Comparison of ENCODE assay signal across 8 cellular contexts in genomic region chr11:2768471-2769408, GRCh38.
A peak's percentile ranks its signal among the peaks of the same experiment; 100 is the strongest.
DNase-seq lines count a peak whose midpoint lies in the region; ATAC-seq and TF ChIP-seq lines count a peak whose summit lies in the region.

No MANE protein-coding gene starts in this region.

- no peaks in the 10 kb centered on the region for H3K9me3 ChIP-seq in osteoblast (ENCODE audit: low read depth, low read length)
- no peaks in the 10 kb centered on the region for H3K9me3 ChIP-seq in tibial artery

- intact Hi-C loops in tibial artery (cut with DNase I; ENCODE audit: low total_unique reads) = no loop called here

- H3K27ac ChIP-seq in RWPE1 (peak overlapping the region; percentile 55), osteoblast (ENCODE audit: low read depth, low read length) (no peak overlapping the region), tibial artery (no peak overlapping the region)

- CTCF ChIA-PET in RWPE1 (lab: Yijun Ruan, JAX) = no interaction called here
- CTCF ChIA-PET in WTC11 (lab: Charles Lee) = no interaction called here

- H3K4me2 ChIP-seq in osteoblast (ENCODE audit: insufficient read depth, low read length) = no peak overlapping the region

- H3K27me3 Mint-ChIP-seq in WTC11 (ENCODE audit: low read depth) = peaks cover 95% of the 10 kb centered on the region

- H2AFZ ChIP-seq in osteoblast (ENCODE audit: low read length) = no peak overlapping the region

- H3K4me3 ChIP-seq in epithelial cell of esophagus (ENCODE audit: low read length) (no peak overlapping the region), osteoblast (ENCODE audit: insufficient read depth, low read length) (no peak overlapping the region), tibial artery (no peak overlapping the region)

- POLR2A ChIA-PET in RWPE1 (lab: Yijun Ruan, JAX; ENCODE audit: low non-redundant PET) (no interaction called here), WTC11 (lab: Charles Lee) (no interaction called here)

- no peak overlapping the region for H3K27ac Mint-ChIP-seq in WTC11

- H3K27me3 ChIP-seq in osteoblast (ENCODE audit: insufficient read depth, low read length) (peaks cover 22% of the 10 kb centered on the region), tibial artery (peaks cover 0 to 6% of the 10 kb centered on the region in 2 donors)

- H3K36me3 ChIP-seq in osteoblast (ENCODE audit: insufficient read depth, low read length) = no peaks in the 10 kb centered on the region
- no peaks in the 10 kb centered on the region for H3K36me3 ChIP-seq in tibial artery

- no peak for ATAC-seq in WTC11
- no peak for ATAC-seq in HG02571 (IDR thresholded peaks at IDR 0.05; ENCODE audit: unreplicated experiment)

- no peaks in the 10 kb centered on the region for H3K4me1 ChIP-seq in osteoblast (ENCODE audit: insufficient read depth, low read length)
- H3K4me1 ChIP-seq in tibial artery = no peaks in the 10 kb centered on the region

- DNase-seq in ELR (ENCODE audit: low read depth) (peak; percentile 92), RWPE1 (ENCODE audit: low spot score) (peak; percentile 86), epithelial cell of esophagus (ENCODE audit: low read depth) (peak; percentile 60), osteoblast (ENCODE audit: insufficient read length, low spot score, missing footprints) (peak; percentile 98), WTC11 (ENCODE audit: low spot score) (no peak), RPMI8226 (no peak), tibial artery (no peak)

- no peak overlapping the region for H3K4me3 Mint-ChIP-seq in WTC11

- TF ChIP-seq CTCF in RWPE1 (conservative IDR thresholded peaks at IDR 0.05; ENCODE audit: low read depth) (no peak), epithelial cell of esophagus (IDR thresholded peaks at IDR 0.05; ENCODE audit: insufficient read depth, low read depth, low read length, missing control alignments) (no peak), osteoblast (IDR thresholded peaks at IDR 0.05; ENCODE audit: extremely low read depth, low read depth, low read length) (no peak), WTC11 (IDR thresholded peaks at IDR 0.05) (no peak), tibial artery (IDR thresholded peaks at IDR 0.05) (no peak)

- no peaks in the 10 kb centered on the region for H4K20me1 ChIP-seq in osteoblast (ENCODE audit: insufficient read depth, low read length)

- H3K4me1 Mint-ChIP-seq in WTC11 = no peaks in the 10 kb centered on the region

- H3K36me3 Mint-ChIP-seq in WTC11 = no peaks in the 10 kb centered on the region

- H3K9me3 Mint-ChIP-seq in WTC11 = peaks cover 13% of the 10 kb centered on the region

- no peaks in the 10 kb centered on the region for H3K79me2 ChIP-seq in osteoblast (ENCODE audit: insufficient read depth, low read length)

TF ChIP-seq in WTC11, 78 proteins besides CTCF, POLR2A, EP300 and RAD21:
- TF ChIP-seq NR1H2 (CRISPR knock-in tag; IDR thresholded peaks at IDR 0.05) = no peak
- TF ChIP-seq JUN (CRISPR knock-in tag; IDR thresholded peaks at IDR 0.05) = no peak
- TF ChIP-seq SP1 (CRISPR knock-in tag; conservative IDR thresholded peaks at IDR 0.05) = no peak
- TF ChIP-seq, protein P1, sequence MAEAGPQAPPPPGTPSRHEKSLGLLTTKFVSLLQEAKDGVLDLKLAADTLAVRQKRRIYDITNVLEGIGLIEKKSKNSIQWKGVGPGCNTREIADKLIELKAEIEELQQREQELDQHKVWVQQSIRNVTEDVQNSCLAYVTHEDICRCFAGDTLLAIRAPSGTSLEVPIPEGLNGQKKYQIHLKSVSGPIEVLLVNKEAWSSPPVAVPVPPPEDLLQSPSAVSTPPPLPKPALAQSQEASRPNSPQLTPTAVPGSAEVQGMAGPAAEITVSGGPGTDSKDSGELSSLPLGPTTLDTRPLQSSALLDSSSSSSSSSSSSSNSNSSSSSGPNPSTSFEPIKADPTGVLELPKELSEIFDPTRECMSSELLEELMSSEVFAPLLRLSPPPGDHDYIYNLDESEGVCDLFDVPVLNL (CRISPR knock-in tag; IDR thresholded peaks at IDR 0.05; ENCODE audit: borderline replicate concordance, low read depth) = no peak
- no peak for TF ChIP-seq ZNF423 (CRISPR knock-in tag; IDR thresholded peaks at IDR 0.05)
- TF ChIP-seq MXD4 (CRISPR knock-in tag; IDR thresholded peaks at IDR 0.05; ENCODE audit: borderline replicate concordance) = no peak
- no peak for TF ChIP-seq NFATC4 (CRISPR knock-in tag; IDR thresholded peaks at IDR 0.05)
- no peak for TF ChIP-seq CBFB (CRISPR knock-in tag; IDR thresholded peaks at IDR 0.05; ENCODE audit: low read depth)
- TF ChIP-seq ATF1 (CRISPR knock-in tag; IDR thresholded peaks at IDR 0.05) = no peak
- no peak for TF ChIP-seq KAT7 (CRISPR knock-in tag; IDR thresholded peaks at IDR 0.05; ENCODE audit: borderline replicate concordance)
- no peak for TF ChIP-seq MLX (CRISPR knock-in tag; IDR thresholded peaks at IDR 0.05)
- no peak for TF ChIP-seq USF1 (CRISPR knock-in tag; IDR thresholded peaks at IDR 0.05)
- TF ChIP-seq ZNF232 (CRISPR knock-in tag; IDR thresholded peaks at IDR 0.05) = no peak
- TF ChIP-seq NFYB (CRISPR knock-in tag; conservative IDR thresholded peaks at IDR 0.05; ENCODE audit: low read depth) = no peak
- no peak for TF ChIP-seq NR2C2 (CRISPR knock-in tag; IDR thresholded peaks at IDR 0.05)

Comparison
In these comparisons a context has a peak if more than half of its experiments do, and no peak if none do; other contexts are left out.
1. DNase-seq: peak in ELR (single experiment), RWPE1 (single experiment), epithelial cell of esophagus (single experiment) and osteoblast (single experiment); none in WTC11 (single experiment), RPMI8226 (single experiment) and tibial artery (0 of 2).